Comparison of ENCODE assay signal across 8 cellular contexts in genomic region chr14:87615822-87616679, GRCh38.
DNase-seq lines count a peak whose midpoint lies in the region; ATAC-seq and TF ChIP-seq lines count a peak whose summit lies in the region.

No MANE protein-coding gene starts in this region.

- H3K27me3 ChIP-seq in liver (ENCODE audit: control insufficient read depth in 4 of 4, insufficient read depth in 4 of 4, low read length in 3 of 4) (peaks cover 0 to 2% (median 0%) of the 10 kb centered on the region in 4 donors), testis (no peaks in the 10 kb centered on the region)

- H3K36me3 ChIP-seq in liver (ENCODE audit: control insufficient read depth in 4 of 4, insufficient read depth in 3 of 4, low read depth in 1 of 4, low read length in 3 of 4) (no peaks in the 10 kb centered on the region), testis (ENCODE audit: low read depth, missing control alignments) (no peaks in the 10 kb centered on the region)

- TF ChIP-seq POLR2A in testis (IDR thresholded peaks at IDR 0.05), result no peak

- TF ChIP-seq CTCF in liver (IDR thresholded peaks at IDR 0.05; ENCODE audit: low read depth, low read length, missing input control) (peak; percentile 56), testis (IDR thresholded peaks at IDR 0.05) (peak; percentile 26 to 70 (median 62))

- H3K9me3 ChIP-seq in liver (ENCODE audit: control insufficient read depth in 4 of 4, low read length in 3 of 4) (peaks cover 0 to 1% (median 0%) of the 10 kb centered on the region in 4 donors), testis (no peaks in the 10 kb centered on the region)

- peak; percentile 87 for ATAC-seq in GM21447 (IDR thresholded peaks at IDR 0.05; ENCODE audit: unreplicated experiment)

- WGBS in liver, result 46% methylated on average over 12 of the region's 12 CpGs
- WGBS in testis, 2 donors, result 47 to 51% methylated on average over 12 of the region's 12 CpGs

- DNase-seq in NOMO-1 (lab: John Stamatoyannopoulos, UW; ENCODE audit: unreplicated experiment in 2 of 2) (peak; percentile 11 to 12), NOMO-1 treated with dmso at 0.1 percent for 144 hours (lab: John Stamatoyannopoulos, UW; ENCODE audit: unreplicated experiment) (no peak), RKO (ENCODE audit: low spot score) (peak; percentile 38), caudate nucleus (lab: John Stamatoyannopoulos, UW) (peak in 36 of 61 donors; percentile 1 to 45 (median 8)), testis (peak; percentile 84)
- peak; percentile 48 for DNase-seq in Jurkat, Clone E6-1 (ENCODE audit: low read depth, low spot score)

- TF ChIP-seq RAD21 in liver (IDR thresholded peaks at IDR 0.05), result peak; percentile 68 to 75

- intact Hi-C loops in testis (cut with DNase I; ENCODE audit: low total_unique reads), result no loop called here

- H3K4me3 ChIP-seq in Jurkat, Clone E6-1 (ENCODE audit: low read length), result no peak overlapping the region
- H3K4me3 ChIP-seq in liver (ENCODE audit: low read depth in 1 of 3, low read length in 3 of 3) (no peak overlapping the region), testis (no peak overlapping the region)

- H3K27ac ChIP-seq in caudate nucleus (ENCODE audit: low read depth, low read length), result no peak overlapping the region
- H3K27ac ChIP-seq in liver (ENCODE audit: low read depth in 1 of 2, low read length in 2 of 2), result no peak overlapping the region
- H3K27ac ChIP-seq in testis, result no peak overlapping the region

- H3K9ac ChIP-seq in liver (ENCODE audit: low read depth in 1 of 2, low read length in 2 of 2), result no peak overlapping the region

- no peaks in the 10 kb centered on the region for H3K4me1 ChIP-seq in liver (ENCODE audit: control insufficient read depth in 4 of 4, insufficient read depth in 4 of 4, low read length in 3 of 4)
- no peaks in the 10 kb centered on the region for H3K4me1 ChIP-seq in testis

TF ChIP-seq in liver, 16 proteins besides CTCF, POLR2A, EP300 and RAD21:
- no peak for TF ChIP-seq ZBTB33 (IDR thresholded peaks at IDR 0.05)
- no peak for TF ChIP-seq NR2F2 (IDR thresholded peaks at IDR 0.05)
- no peak for TF ChIP-seq YY1 (IDR thresholded peaks at IDR 0.05)
- TF ChIP-seq RXRA (IDR thresholded peaks at IDR 0.05), result no peak
- no peak for TF ChIP-seq SP1 (IDR thresholded peaks at IDR 0.05)
- TF ChIP-seq EGR1 (IDR thresholded peaks at IDR 0.05; ENCODE audit: low read depth in 2 of 2), result no peak
- no peak for TF ChIP-seq TAF1 (conservative IDR thresholded peaks at IDR 0.05)
- TF ChIP-seq JUND (IDR thresholded peaks at IDR 0.05), result no peak
- no peak for TF ChIP-seq HNF4A (conservative IDR thresholded peaks at IDR 0.05)
- no peak for TF ChIP-seq HNF4G (IDR thresholded peaks at IDR 0.05)
- TF ChIP-seq, protein P1, sequence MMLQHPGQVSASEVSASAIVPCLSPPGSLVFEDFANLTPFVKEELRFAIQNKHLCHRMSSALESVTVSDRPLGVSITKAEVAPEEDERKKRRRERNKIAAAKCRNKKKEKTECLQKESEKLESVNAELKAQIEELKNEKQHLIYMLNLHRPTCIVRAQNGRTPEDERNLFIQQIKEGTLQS (IDR thresholded peaks at IDR 0.05), result no peak
- TF ChIP-seq GABPA (IDR thresholded peaks at IDR 0.05 in 1 of 2, conservative IDR thresholded peaks at IDR 0.05 in 1 of 2), result no peak
- TF ChIP-seq FOXA2 (IDR thresholded peaks at IDR 0.05), result no peak
- TF ChIP-seq, protein P2, sequence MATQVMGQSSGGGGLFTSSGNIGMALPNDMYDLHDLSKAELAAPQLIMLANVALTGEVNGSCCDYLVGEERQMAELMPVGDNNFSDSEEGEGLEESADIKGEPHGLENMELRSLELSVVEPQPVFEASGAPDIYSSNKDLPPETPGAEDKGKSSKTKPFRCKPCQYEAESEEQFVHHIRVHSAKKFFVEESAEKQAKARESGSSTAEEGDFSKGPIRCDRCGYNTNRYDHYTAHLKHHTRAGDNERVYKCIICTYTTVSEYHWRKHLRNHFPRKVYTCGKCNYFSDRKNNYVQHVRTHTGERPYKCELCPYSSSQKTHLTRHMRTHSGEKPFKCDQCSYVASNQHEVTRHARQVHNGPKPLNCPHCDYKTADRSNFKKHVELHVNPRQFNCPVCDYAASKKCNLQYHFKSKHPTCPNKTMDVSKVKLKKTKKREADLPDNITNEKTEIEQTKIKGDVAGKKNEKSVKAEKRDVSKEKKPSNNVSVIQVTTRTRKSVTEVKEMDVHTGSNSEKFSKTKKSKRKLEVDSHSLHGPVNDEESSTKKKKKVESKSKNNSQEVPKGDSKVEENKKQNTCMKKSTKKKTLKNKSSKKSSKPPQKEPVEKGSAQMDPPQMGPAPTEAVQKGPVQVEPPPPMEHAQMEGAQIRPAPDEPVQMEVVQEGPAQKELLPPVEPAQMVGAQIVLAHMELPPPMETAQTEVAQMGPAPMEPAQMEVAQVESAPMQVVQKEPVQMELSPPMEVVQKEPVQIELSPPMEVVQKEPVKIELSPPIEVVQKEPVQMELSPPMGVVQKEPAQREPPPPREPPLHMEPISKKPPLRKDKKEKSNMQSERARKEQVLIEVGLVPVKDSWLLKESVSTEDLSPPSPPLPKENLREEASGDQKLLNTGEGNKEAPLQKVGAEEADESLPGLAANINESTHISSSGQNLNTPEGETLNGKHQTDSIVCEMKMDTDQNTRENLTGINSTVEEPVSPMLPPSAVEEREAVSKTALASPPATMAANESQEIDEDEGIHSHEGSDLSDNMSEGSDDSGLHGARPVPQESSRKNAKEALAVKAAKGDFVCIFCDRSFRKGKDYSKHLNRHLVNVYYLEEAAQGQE (IDR thresholded peaks at IDR 0.05), result no peak
- no peak for TF ChIP-seq FOXA1 (IDR thresholded peaks at IDR 0.05)
- TF ChIP-seq, protein P3, sequence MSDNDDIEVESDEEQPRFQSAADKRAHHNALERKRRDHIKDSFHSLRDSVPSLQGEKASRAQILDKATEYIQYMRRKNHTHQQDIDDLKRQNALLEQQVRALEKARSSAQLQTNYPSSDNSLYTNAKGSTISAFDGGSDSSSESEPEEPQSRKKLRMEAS (IDR thresholded peaks at IDR 0.05), result no peak
TF ChIP-seq in liver: peak in this region for 0.
